ENCODE assay signal across 8 cellular contexts in genomic region chr1:211698161-211699026, GRCh38. TPM values are rescaled to one million over a fixed set of nuclear protein-coding genes. Genes with fewer than 3 reads are reported as not detected.
DNase-seq lines count a peak whose midpoint lies in the region; ATAC-seq, FAIRE-seq and TF ChIP-seq lines count a peak whose summit lies in the region.

No MANE protein-coding gene starts in this region.

- intact Hi-C loops in adrenal gland (cut with DNase I): loop anchor here (2.0 to 10.0 kb wide), 3 partner anchors 132 to 236 kb away; partner anchors contain the start of gene LPGAT1 (in 2 of the 2)
- intact Hi-C loops in left ventricle myocardium superior (cut with micrococcal nuclease): no loop called here
- intact Hi-C loops in aorta (cut with DNase I): loop anchor here in 1 of 2 donors (10.0 kb wide), 1 partner anchor 136 kb away; the partner anchor contains the start of gene LPGAT1

- TF ChIP-seq CTCF in adrenal gland (IDR thresholded peaks at IDR 0.05): peak; percentile 94 to 97 (median 96)

- peaks cover 0 to 3% of the 10 kb centered on the region in 2 donors for H3K4me1 ChIP-seq in adrenal gland (replicated peaks in 1 of 2)
- H3K4me1 ChIP-seq in rectal smooth muscle tissue (ENCODE audit: control insufficient read depth, insufficient read depth, low read length): no peaks in the 10 kb centered on the region
- no peaks in the 10 kb centered on the region for H3K4me1 ChIP-seq in aorta (ENCODE audit: control insufficient read depth in 1 of 2, insufficient read depth in 2 of 2, low read length in 2 of 2)

- no peak overlapping the region for H3K9ac ChIP-seq in rectal smooth muscle tissue (ENCODE audit: low read length)

- no peaks in the 10 kb centered on the region for H3K36me3 ChIP-seq in adrenal gland (replicated peaks in 1 of 2)
- H3K36me3 ChIP-seq in rectal smooth muscle tissue (ENCODE audit: control insufficient read depth, insufficient read depth, low read length): no peaks in the 10 kb centered on the region
- H3K36me3 ChIP-seq in aorta (ENCODE audit: control insufficient read depth in 1 of 2, insufficient read depth in 2 of 2, low read length in 1 of 2): no peaks in the 10 kb centered on the region

- H3K4me3 ChIP-seq in adrenal gland: peak overlapping the region in 1 of 4 donors; percentile 38
- H3K4me3 ChIP-seq in rectal smooth muscle tissue (ENCODE audit: low read length): peak overlapping the region; percentile 14
- no peak overlapping the region for H3K4me3 ChIP-seq in aorta (ENCODE audit: low read length in 2 of 2)

- H3K9me3 ChIP-seq in adrenal gland (replicated peaks in 1 of 3) (no peaks in the 10 kb centered on the region), aorta (ENCODE audit: control insufficient read depth, low read length) (no peaks in the 10 kb centered on the region)

- no peak for FAIRE-seq in H54 (lab: Jason Lieb, UNC)

- ATAC-seq in left ventricle myocardium superior: peak; percentile 96
- ATAC-seq in aorta (ENCODE audit: low FRiP score): peak; percentile 88

- H3K27me3 ChIP-seq in adrenal gland (no peaks in the 10 kb centered on the region), rectal smooth muscle tissue (ENCODE audit: control insufficient read depth, insufficient read depth, low read length) (no peaks in the 10 kb centered on the region), aorta (ENCODE audit: control insufficient read depth in 1 of 2, insufficient read depth in 2 of 2, low read length in 1 of 2) (no peaks in the 10 kb centered on the region)

- DNase-seq in ELF-1 (ENCODE audit: low read depth, low spot score): peak; percentile 91
- peak; percentile 70 for DNase-seq in H54 (ENCODE audit: insufficient read length, low spot score)
- peak; percentile 72 for DNase-seq in M059J (ENCODE audit: low read depth)
- peak; percentile 61 for DNase-seq in SW480 (ENCODE audit: low spot score)
- DNase-seq in adrenal gland: peak; percentile 78 to 93 (median 87)
- peak; percentile 87 for DNase-seq in left ventricle myocardium superior
- DNase-seq in aorta: peak; percentile 81 to 90

- TF ChIP-seq POLR2A in H54 (IDR thresholded peaks at IDR 0.05; ENCODE audit: low read depth, low read length): no peak
- no peak for TF ChIP-seq POLR2A in adrenal gland (IDR thresholded peaks at IDR 0.05)

- no peak overlapping the region for H3K27ac ChIP-seq in adrenal gland
- no peak overlapping the region for H3K27ac ChIP-seq in rectal smooth muscle tissue (ENCODE audit: low read depth, low read length)
- no peak overlapping the region for H3K27ac ChIP-seq in aorta (ENCODE audit: low read depth in 1 of 2, low read length in 2 of 2)

- 16 to 37% (median 24%) methylated on average over 9 to 29 of the region's 29 CpGs for WGBS in adrenal gland, 4 donors
- WGBS in aorta, 2 donors: 18% methylated on average over 28 to 29 of the region's 29 CpGs

RNA-seq across cellular contexts. Expression of gene NEK2, which starts 23.0 kb away (rescaled TPM):
- total RNA-seq in M059J (2014; rRNA removed; shearing (Covaris generic)): 35.6 and 58.6 TPM in 2 replicates
- total RNA-seq in adrenal gland (1 to 10 TPM in 4 of 8 donors, under 1 TPM in 4; 0.18 to 2.2 (median 0.97) TPM), left ventricle myocardium superior (0.25 TPM), aorta (1 to 10 TPM in 1 of 2 donors, not detected in 1; 1.0 TPM)
- polyA plus RNA-seq in adrenal gland (under 1 TPM; 0.08 to 0.97 (median 0.20) TPM), aorta (1 to 10 TPM in 1 of 2 donors, not detected in 1; 1.5 TPM)

Comparison
In these comparisons a context has a peak if more than half of its experiments do, and no peak if none do; other contexts are left out.
1. RNA of gene NEK2, which starts 23.0 kb away (total RNA-seq): 35.6 to 58.6 TPM in M059J; 1.0 TPM in aorta, 0.18 to 2.2 TPM in adrenal gland and 0.25 TPM in left ventricle myocardium superior (single experiment); every median in the first group is over 10 times any median in the second.
2. Peak in every context shown above with its lines, with median percentiles within 50 percentile points of each other: DNase-seq.